Comparison of ENCODE assay signal across 8 cellular contexts in genomic region chr7:102279537-102280400, GRCh38. TPM values are rescaled to one million over a fixed set of nuclear protein-coding genes. Genes with fewer than 3 reads are reported as not detected.
DNase-seq lines count a peak whose midpoint lies in the region; TF ChIP-seq lines count a peak whose summit lies in the region.

No MANE protein-coding gene starts in this region.

- no peak overlapping the region for H3K27ac Mint-ChIP-seq in activated naive CD4-positive, alpha-beta T cell treated with anti-CD3 and anti-CD28 coated beads for 36 hours

- no peaks in the 10 kb centered on the region for H3K36me3 Mint-ChIP-seq in activated naive CD4-positive, alpha-beta T cell treated with anti-CD3 and anti-CD28 coated beads for 36 hours (ENCODE audit: low read depth)

- DNase-seq in C1 segment of cervical spinal cord (lab: John Stamatoyannopoulos, UW): peak in 8 of 14 donors; percentile 13 to 57 (median 36)
- peak; percentile 84 for DNase-seq in GM19238 (ENCODE audit: insufficient read length, low spot score)
- DNase-seq in HT1080 (ENCODE audit: low read depth): peak; percentile 47
- peak; percentile 58 for DNase-seq in RPMI7951 (ENCODE audit: low read depth)
- DNase-seq in activated naive CD4-positive, alpha-beta T cell treated with anti-CD3 and anti-CD28 coated beads for 36 hours: peak; percentile 70
- DNase-seq in head of caudate nucleus: peak in 37 of 42 donors; percentile 38 to 82 (median 63)
- DNase-seq in retinal pigment epithelial cell (ENCODE audit: low read depth): no peak
- no peak for DNase-seq in KG1 (lab: John Stamatoyannopoulos, UW)

- H3K4me1 Mint-ChIP-seq in activated naive CD4-positive, alpha-beta T cell treated with anti-CD3 and anti-CD28 coated beads for 36 hours (ENCODE audit: low read depth): peaks cover 13% of the 10 kb centered on the region

- H3K27me3 Mint-ChIP-seq in activated naive CD4-positive, alpha-beta T cell treated with anti-CD3 and anti-CD28 coated beads for 36 hours (ENCODE audit: low read depth): peaks cover 4% of the 10 kb centered on the region

- H3K9me3 Mint-ChIP-seq in activated naive CD4-positive, alpha-beta T cell treated with anti-CD3 and anti-CD28 coated beads for 36 hours: no peaks in the 10 kb centered on the region

- CTCF ChIA-PET in activated naive CD4-positive, alpha-beta T cell treated with anti-CD3 and anti-CD28 coated beads for 36 hours (lab: Charles Lee): interaction anchor here (0.6 to 2.8 kb wide), 3 partner anchors 94 to 185 kb away, joined by 3 to 16 read pairs (median 3); partner anchors contain the start of genes ALKBH4 and LRWD1

- intact Hi-C loops in activated naive CD4-positive, alpha-beta T cell treated with anti-CD3 and anti-CD28 coated beads for 36 hours (cut with micrococcal nuclease): loop anchor here (1.0 kb wide), 2 partner anchors 111 to 171 kb away; no protein-coding TSS in a partner anchor
- intact Hi-C loops in head of caudate nucleus (cut with DNase I): loop anchor here (5.0 kb wide), 1 partner anchor 113 kb away; no protein-coding TSS in a partner anchor

- no peak overlapping the region for H3K4me3 ChIP-seq in retinal pigment epithelial cell (ENCODE audit: low read length)

- peak; percentile 84 for TF ChIP-seq CTCF in retinal pigment epithelial cell (conservative IDR thresholded peaks at IDR 0.05; ENCODE audit: low read depth, low read length)

- H3K4me3 Mint-ChIP-seq in activated naive CD4-positive, alpha-beta T cell treated with anti-CD3 and anti-CD28 coated beads for 36 hours: no peak overlapping the region

RNA-seq across cellular contexts. Expression of gene SH2B2, which starts 6.9 kb away (rescaled TPM):
- total RNA-seq in HT1080 (2014; rRNA removed; shearing (Covaris generic)): 0.90 and 1.2 TPM in 2 replicates
- polyA plus RNA-seq in HT1080 (2015; cell fraction: cytosol; rRNA removed): 2.2 and 2.6 TPM in 2 replicates
- 0.73 and 2.3 TPM in 2 replicates for polyA plus RNA-seq in HT1080 (2015; cell fraction: nucleus; rRNA removed)
- 0.84 and 1.7 TPM in 2 replicates for total RNA-seq in RPMI7951 (2014; rRNA removed; shearing (Covaris generic))
- total RNA-seq in activated naive CD4-positive, alpha-beta T cell treated with anti-CD3 and anti-CD28 coated beads for 36 hours: 1 to 10 TPM; 1.4 TPM

Comparison
In these comparisons a context has a peak if more than half of its experiments do, and no peak if none do; other contexts are left out.
1. DNase-seq: peak in C1 segment of cervical spinal cord (8 of 14), GM19238 (single experiment), HT1080 (single experiment), RPMI7951 (single experiment), activated naive CD4-positive, alpha-beta T cell treated with anti-CD3 and anti-CD28 coated beads for 36 hours (single experiment) and head of caudate nucleus (37 of 42); none in retinal pigment epithelial cell (single experiment) and KG1 (single experiment).